8 cellular contexts compared by ENCODE assay signal in the genomic region with DNA sequence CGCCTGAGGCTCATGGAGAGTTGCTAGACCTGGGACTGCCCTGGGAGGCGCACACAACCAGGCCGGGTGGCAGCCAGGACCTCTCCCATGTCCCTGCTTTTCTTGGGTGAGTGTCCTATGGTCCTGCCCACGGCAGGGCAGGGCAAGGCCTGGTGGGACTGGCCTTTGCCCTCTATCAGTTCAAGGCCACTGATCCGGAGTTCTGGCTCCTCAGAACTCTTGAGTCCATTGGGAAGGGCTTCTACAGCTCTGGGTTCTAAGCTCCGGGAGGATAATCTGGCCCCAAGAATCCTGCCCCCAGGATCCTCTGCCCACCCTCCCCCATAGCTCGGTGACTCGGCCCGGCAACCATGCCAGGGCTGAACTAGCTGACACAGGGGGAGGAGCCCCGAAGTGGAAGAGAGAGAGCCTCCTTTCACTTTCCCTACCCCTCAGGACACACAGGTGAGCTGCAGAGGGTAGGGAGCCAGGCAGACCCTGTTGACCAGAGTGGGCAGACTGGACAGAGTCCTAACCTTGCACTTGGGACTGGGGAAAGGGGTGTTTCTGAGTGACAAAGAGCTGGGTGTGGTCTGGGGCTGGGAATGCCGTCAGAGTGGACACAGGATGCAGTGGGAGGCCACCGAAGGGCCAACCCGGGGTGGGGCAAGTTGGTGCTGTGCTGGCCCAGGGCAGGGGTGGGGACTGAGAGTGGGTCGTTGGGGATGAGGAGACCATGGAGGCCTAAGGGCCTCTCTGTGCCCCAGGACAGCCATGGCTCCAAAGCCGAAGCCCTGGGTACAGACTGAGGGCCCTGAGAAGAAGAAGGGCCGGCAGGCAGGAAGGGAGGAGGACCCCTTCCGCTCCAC. TPM values are rescaled to one million over a fixed set of nuclear protein-coding genes. Genes with fewer than 3 reads are reported as not detected.
DNase-seq lines count a peak whose midpoint lies in the region; ATAC-seq, FAIRE-seq and TF ChIP-seq lines count a peak whose summit lies in the region.

No MANE protein-coding gene starts in this region.

- H3K4me3 Mint-ChIP-seq in HFFc6 (peak overlapping the region; percentile 82), astrocyte (ENCODE audit: unreplicated experiment) (peak overlapping the region; percentile 89)

- H3K27me3 ChIP-seq in DND-41 (ENCODE audit: insufficient read depth, low read length, poor library complexity): no peaks in the 10 kb centered on the region
- H3K27me3 ChIP-seq in astrocyte (ENCODE audit: insufficient read depth, low read length): no peaks in the 10 kb centered on the region
- peaks cover 7% of the 10 kb centered on the region; the same call in 1 of the 2 replicates for H3K27me3 ChIP-seq in iPS-20b (ENCODE audit: insufficient read depth, low read length)

- H3K4me1 ChIP-seq in DND-41 (ENCODE audit: insufficient read depth, low read length): peaks cover 41% of the 10 kb centered on the region
- H3K4me1 ChIP-seq in astrocyte (ENCODE audit: insufficient read depth, low read length): peaks cover 21% of the 10 kb centered on the region
- H3K4me1 ChIP-seq in iPS-20b (ENCODE audit: insufficient read depth, low read length): no peaks in the 10 kb centered on the region

- H3K27me3 Mint-ChIP-seq in HFFc6 (ENCODE audit: insufficient read depth): no peaks in the 10 kb centered on the region; the same call in 1 of the 2 replicates
- H3K27me3 Mint-ChIP-seq in astrocyte (ENCODE audit: low read depth, unreplicated experiment): peaks cover 27% of the 10 kb centered on the region

- H4K20me1 ChIP-seq in DND-41 (ENCODE audit: insufficient read depth, low read length) (peaks cover 13% of the 10 kb centered on the region), astrocyte (ENCODE audit: insufficient read depth, low read length) (peaks cover 30% of the 10 kb centered on the region)

- H3K9me3 Mint-ChIP-seq in HFFc6: no peaks in the 10 kb centered on the region
- H3K9me3 Mint-ChIP-seq in astrocyte (ENCODE audit: unreplicated experiment): peaks cover 3% of the 10 kb centered on the region

- peak overlapping the region; percentile 48 to 79; a peak in 3 of 4 replicates for H3K4me3 ChIP-seq in DND-41 (ENCODE audit: low read depth in 1 of 2, low read length in 2 of 2)
- peak overlapping the region; percentile 50 for H3K4me3 ChIP-seq in astrocyte (ENCODE audit: insufficient read depth, low read depth, low read length)
- H3K4me3 ChIP-seq in iPS-20b (ENCODE audit: low read length): peak overlapping the region; percentile 60; the same call in 1 of the 2 replicates

- no peak for FAIRE-seq in astrocyte (lab: Jason Lieb, UNC)

- H3K36me3 ChIP-seq in DND-41 (ENCODE audit: insufficient read depth, low read length) (peaks cover 16% of the 10 kb centered on the region), astrocyte (ENCODE audit: insufficient read depth, low read length) (no peaks in the 10 kb centered on the region), iPS-20b (ENCODE audit: insufficient read depth, low read depth, low read length) (peaks cover 26% of the 10 kb centered on the region)

- H3K27ac Mint-ChIP-seq in HFFc6 (peak overlapping the region; percentile 94), astrocyte (ENCODE audit: unreplicated experiment) (peak overlapping the region; percentile 34)

- H2AFZ ChIP-seq in DND-41 (ENCODE audit: low read depth, low read length) (peak overlapping the region; percentile 98), astrocyte (ENCODE audit: low read depth, low read length) (peak overlapping the region; percentile 98)

- peak overlapping the region; percentile 93 for H3K27ac ChIP-seq in DND-41 (ENCODE audit: low read length)
- H3K27ac ChIP-seq in astrocyte (ENCODE audit: low read depth, low read length): peak overlapping the region; percentile 73
- no peak overlapping the region for H3K27ac ChIP-seq in iPS-20b (ENCODE audit: low read length)

- in situ Hi-C loops in SK-MEL-5 (cut with HindIII; ENCODE audit: low pct_unique_long_range_greater_than_20kb, low sequenced_read_pairs): no loop called here

- H3K9ac ChIP-seq in DND-41 (ENCODE audit: low read depth, low read length) (peak overlapping the region; percentile 95), astrocyte (ENCODE audit: low read length) (peak overlapping the region; percentile 82), iPS-20b (ENCODE audit: low read depth, low read length) (peak overlapping the region; percentile 61; the same call in 1 of the 2 replicates)

- H3K4me1 Mint-ChIP-seq in HFFc6 (ENCODE audit: low read depth) (peaks cover 32% of the 10 kb centered on the region), astrocyte (ENCODE audit: low read depth, unreplicated experiment) (peaks cover 6% of the 10 kb centered on the region)

- H3K79me2 ChIP-seq in DND-41 (ENCODE audit: insufficient read depth, low read length) (peaks cover 33% of the 10 kb centered on the region), astrocyte (ENCODE audit: insufficient read depth, low read length) (peaks cover 38% of the 10 kb centered on the region)

- H3K4me2 ChIP-seq in DND-41 (ENCODE audit: insufficient read depth, low read length) (peak overlapping the region; percentile 97), astrocyte (ENCODE audit: low read length) (peak overlapping the region; percentile 88)

- H3K9me3 ChIP-seq in DND-41 (ENCODE audit: insufficient read depth, low read length, severe bottlenecking) (no peaks in the 10 kb centered on the region), astrocyte (ENCODE audit: insufficient read depth, low read depth, low read length) (no peaks in the 10 kb centered on the region), iPS-20b (ENCODE audit: insufficient read depth, low read depth, low read length) (no peaks in the 10 kb centered on the region)

- DNase-seq in DND-41 (peak; percentile 63), HFFc6 (peak; percentile 50), SK-MEL-5 (ENCODE audit: low read depth, low spot score) (peak; percentile 27), astrocyte (ENCODE audit: low read depth) (peak; percentile 25)
- DNase-seq in stimulated activated CD4-positive, alpha-beta T cell treated with anti-CD3 and anti-CD28 coated beads, Interleukin-15, amount 100 ng/mL, for 24 hours: peak; percentile 79

- ATAC-seq in DND-41 (ENCODE audit: insufficient read depth, low read depth): no peak
- ATAC-seq in HG03457 (IDR thresholded peaks at IDR 0.05; ENCODE audit: unreplicated experiment): no peak
- no peak for ATAC-seq in HG03108 (IDR thresholded peaks at IDR 0.05; ENCODE audit: unreplicated experiment)

- TF ChIP-seq CTCF in DND-41 (IDR thresholded peaks at IDR 0.05; ENCODE audit: borderline replicate concordance, extremely low read depth, low read length, poor library complexity, severe bottlenecking) (no peak), HFFc6 (IDR thresholded peaks at IDR 0.05) (no peak), astrocyte (IDR thresholded peaks at IDR 0.05; ENCODE audit: insufficient read depth, low read depth, low read length) (no peak)

- H3K36me3 Mint-ChIP-seq in HFFc6 (ENCODE audit: low read depth): peaks cover 5% of the 10 kb centered on the region
- peaks cover 10% of the 10 kb centered on the region for H3K36me3 Mint-ChIP-seq in astrocyte (ENCODE audit: low read depth, unreplicated experiment)

RNA-seq across cellular contexts. Expression of gene PARP3, which starts 0.7 kb away (rescaled TPM):
- total RNA-seq in HFFc6 (2021; fragmentation: NEBNext Ultra II Directional; extraction: Animal tissue kit (Norgen Biotek cat#: 25700)): 10 to 100 TPM; 13.7 to 20.1 (median 17.1) TPM
- total RNA-seq in SK-MEL-5 (2014; rRNA removed; shearing (Covaris generic)): 7.2 and 7.9 TPM in 2 replicates
- 7.8 and 10.5 TPM in 2 replicates for polyA plus RNA-seq in SK-MEL-5 (2015; cell fraction: cytosol; rRNA removed)
- 64.3 and 70.8 TPM in 2 replicates for polyA plus RNA-seq in SK-MEL-5 (2015; cell fraction: nucleus; rRNA removed)
- 4.6 and 4.8 TPM in 2 replicates for total RNA-seq in astrocyte

RNA-seq across cellular contexts. Expression of gene RRP9, which starts 1.1 kb away (rescaled TPM):
- total RNA-seq in HFFc6 (2021; fragmentation: NEBNext Ultra II Directional; extraction: Animal tissue kit (Norgen Biotek cat#: 25700)): 10 to 100 TPM; 30.0 to 36.6 (median 32.5) TPM
- 62.2 and 69.0 TPM in 2 replicates for total RNA-seq in SK-MEL-5 (2014; rRNA removed; shearing (Covaris generic))
- 63.8 and 71.4 TPM in 2 replicates for polyA plus RNA-seq in SK-MEL-5 (2015; cell fraction: cytosol; rRNA removed)
- 50.0 and 56.2 TPM in 2 replicates for polyA plus RNA-seq in SK-MEL-5 (2015; cell fraction: nucleus; rRNA removed)
- total RNA-seq in astrocyte: 22.9 and 25.5 TPM in 2 replicates

RNA-seq across cellular contexts. Expression of gene GPR62, which starts 12.4 kb away (rescaled TPM):
- under 1 TPM in 2 of 6 experiments, not detected in 4; 0.07 to 0.10 TPM for total RNA-seq in HFFc6 (2021; fragmentation: NEBNext Ultra II Directional; extraction: Animal tissue kit (Norgen Biotek cat#: 25700))
- not detected in 2 replicates for total RNA-seq in SK-MEL-5 (2014; rRNA removed; shearing (Covaris generic))
- not detected in 2 replicates for polyA plus RNA-seq in SK-MEL-5 (2015; cell fraction: cytosol; rRNA removed)
- not detected in 2 replicates for polyA plus RNA-seq in SK-MEL-5 (2015; cell fraction: nucleus; rRNA removed)
- not detected in 2 replicates for total RNA-seq in astrocyte

RNA-seq across cellular contexts. Expression of gene PCBP4, which starts 24.4 kb away (rescaled TPM):
- total RNA-seq in HFFc6 (2021; fragmentation: NEBNext Ultra II Directional; extraction: Animal tissue kit (Norgen Biotek cat#: 25700)): 100 to 1,000 TPM in 5 of 6 experiments, 10 to 100 TPM in 1; 98.6 to 128 (median 110) TPM
- total RNA-seq in SK-MEL-5 (2014; rRNA removed; shearing (Covaris generic)): 25.0 and 28.3 TPM in 2 replicates
- 50.6 and 62.9 TPM in 2 replicates for polyA plus RNA-seq in SK-MEL-5 (2015; cell fraction: cytosol; rRNA removed)
- polyA plus RNA-seq in SK-MEL-5 (2015; cell fraction: nucleus; rRNA removed): 85.1 and 106 TPM in 2 replicates
- 95.4 and 102 TPM in 2 replicates for total RNA-seq in astrocyte

RNA-seq across cellular contexts. Expression of gene ABHD14B, which starts 31.0 kb away (rescaled TPM):
- 10 to 100 TPM; 29.6 to 39.3 (median 33.9) TPM for total RNA-seq in HFFc6 (2021; fragmentation: NEBNext Ultra II Directional; extraction: Animal tissue kit (Norgen Biotek cat#: 25700))
- 33.9 and 36.1 TPM in 2 replicates for total RNA-seq in SK-MEL-5 (2014; rRNA removed; shearing (Covaris generic))
- polyA plus RNA-seq in SK-MEL-5 (2015; cell fraction: cytosol; rRNA removed): 100 and 110 TPM in 2 replicates
- polyA plus RNA-seq in SK-MEL-5 (2015; cell fraction: nucleus; rRNA removed): 64.7 and 71.0 TPM in 2 replicates
- 10.3 and 12.3 TPM in 2 replicates for total RNA-seq in astrocyte

Comparison
In these comparisons a context has a peak if more than half of its experiments do, and no peak if none do; other contexts are left out.
1. DNase-seq: peak in every context shown above with its lines; median percentile 79 in stimulated activated CD4-positive, alpha-beta T cell treated with anti-CD3 and anti-CD28 coated beads, Interleukin-15, amount 100 ng/mL, for 24 hours; 63 in DND-41; 50 in HFFc6; 27 in SK-MEL-5; 25 in astrocyte.